25 cellular contexts compared by ENCODE assay signal in the genomic region with DNA sequence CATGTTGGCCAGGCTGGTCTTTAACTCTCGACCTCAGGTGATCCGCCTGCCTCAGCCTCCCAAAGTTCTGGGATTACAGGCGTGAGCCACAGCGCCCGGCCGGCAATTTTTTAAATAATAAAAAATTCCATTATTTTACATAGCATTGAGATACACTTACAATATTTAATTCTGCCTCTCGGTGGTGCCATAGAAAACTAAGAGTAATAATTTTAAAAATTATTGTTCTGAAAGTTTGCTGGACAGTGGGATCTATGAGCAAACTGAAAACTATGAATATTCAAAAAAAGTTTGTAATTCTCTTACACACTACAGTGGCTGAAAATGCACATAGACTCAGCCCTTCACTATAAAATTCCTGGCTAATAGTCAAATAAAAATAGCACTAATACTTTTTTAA. TPM values are rescaled to one million over a fixed set of nuclear protein-coding genes. Genes with fewer than 3 reads are reported as not detected.
DNase-seq lines count a peak whose midpoint lies in the region; ATAC-seq and TF ChIP-seq lines count a peak whose summit lies in the region.
"Had no signal": no experiment of that assay in that cellular context is flagged by ENCODE, and none has a peak within 500 bp of the region (broad histone marks: within the 10 kb centered on the region; RNA-seq: fewer than 3 reads in every experiment).

No MANE protein-coding gene starts in this region.

- no peaks in the 10 kb centered on the region for H3K4me1 Mint-ChIP-seq in Calu3 (ENCODE audit: low read depth, unreplicated experiment)

- no peak overlapping the region for H3K4me3 Mint-ChIP-seq in Calu3 (ENCODE audit: low read depth, unreplicated experiment)
- H3K4me3 Mint-ChIP-seq: activated CD4-positive, alpha-beta T cell treated with anti-CD3 and anti-CD28 coated beads, Interleukin-2, amount 10 ng/mL, durations not matched to agents 7 days and 5 days; effector memory CD8-positive, alpha-beta T cell; stimulated activated naive CD8-positive, alpha-beta T cell treated with anti-CD3 and anti-CD28 coated beads, Interleukin-15, Interleukin-2, amounts not matched to agents 100 ng/mL and 50 ng/mL, for 24 hours had no signal

- no peak overlapping the region for H3K27ac ChIP-seq in parathyroid adenoma

- H3K27me3 ChIP-seq in Loucy (ENCODE audit: insufficient read depth, low read length, poor library complexity, severe bottlenecking) (no peaks in the 10 kb centered on the region), parathyroid adenoma (ENCODE audit: control insufficient read depth, insufficient read depth, low read length) (no peaks in the 10 kb centered on the region)
- H3K27me3 ChIP-seq: vagina had no signal

- peaks cover 26% of the 10 kb centered on the region for H3K79me2 ChIP-seq in Loucy (ENCODE audit: insufficient read depth, low read length)
- peaks cover 21% of the 10 kb centered on the region for H3K79me2 ChIP-seq in parathyroid adenoma

- H3F3A ChIP-seq in Loucy (ENCODE audit: low read depth): peaks cover 5% of the 10 kb centered on the region; the same call in 1 of the 2 replicates

- intact Hi-C loops in Calu3 (cut with micrococcal nuclease; ENCODE audit: unreplicated experiment): no loop called here

- no peaks in the 10 kb centered on the region for H3K36me3 Mint-ChIP-seq in Calu3 (ENCODE audit: insufficient read depth, unreplicated experiment)
- H3K36me3 Mint-ChIP-seq: CD4-positive, CD25-positive, alpha-beta regulatory T cell had no signal

- H3K4me1 ChIP-seq in Loucy (ENCODE audit: insufficient read depth, low read length, poor library complexity, severe bottlenecking): peaks cover 29% of the 10 kb centered on the region
- peaks cover 16% of the 10 kb centered on the region for H3K4me1 ChIP-seq in parathyroid adenoma

- H3K36me3 ChIP-seq in Loucy (ENCODE audit: insufficient read depth, low read length) (no peaks in the 10 kb centered on the region), parathyroid adenoma (ENCODE audit: control insufficient read depth, insufficient read depth, low read length) (no peaks in the 10 kb centered on the region)
- H3K36me3 ChIP-seq: vagina, WERI-Rb-1 had no signal

- no peaks in the 10 kb centered on the region for H3K9me3 Mint-ChIP-seq in Calu3 (ENCODE audit: low read depth, unreplicated experiment)
- H3K9me3 Mint-ChIP-seq: activated CD4-positive, alpha-beta T cell treated with anti-CD3 and anti-CD28 coated beads, Interleukin-2, amount 10 ng/mL, durations not matched to agents 7 days and 5 days; CD4-positive, CD25-positive, alpha-beta regulatory T cell; effector memory CD8-positive, alpha-beta T cell; stimulated activated naive CD8-positive, alpha-beta T cell treated with anti-CD3 and anti-CD28 coated beads, Interleukin-15, Interleukin-2, amounts not matched to agents 100 ng/mL and 50 ng/mL, for 24 hours had no signal

- H3K4me2 ChIP-seq in Loucy (ENCODE audit: low read depth, low read length, poor library complexity, severe bottlenecking) (peak overlapping the region; percentile 95), parathyroid adenoma (ENCODE audit: low read length) (no peak overlapping the region)

- no peak overlapping the region for H3K27ac Mint-ChIP-seq in Calu3 (ENCODE audit: unreplicated experiment)
- H3K27ac Mint-ChIP-seq: activated CD4-positive, alpha-beta T cell treated with anti-CD3 and anti-CD28 coated beads, Interleukin-2, amount 10 ng/mL, durations not matched to agents 7 days and 5 days; CD4-positive, CD25-positive, alpha-beta regulatory T cell; effector memory CD8-positive, alpha-beta T cell; stimulated activated naive CD8-positive, alpha-beta T cell treated with anti-CD3 and anti-CD28 coated beads, Interleukin-15, Interleukin-2, amounts not matched to agents 100 ng/mL and 50 ng/mL, for 24 hours had no signal

- H3K9me2 ChIP-seq in Loucy (replicated peaks; ENCODE audit: low read depth, low read length): no peaks in the 10 kb centered on the region

- CTCF ChIA-PET in Calu3 (lab: Charles Lee): no interaction called here

- no TSS peak for BruUV-seq in Calu3 (replicated peaks; lab: Mats Ljungman, UMichigan)

- H4K20me1 ChIP-seq in Loucy (ENCODE audit: insufficient read depth, low read length, poor library complexity, severe bottlenecking): no peaks in the 10 kb centered on the region

- TF ChIP-seq CTCF in Loucy (conservative IDR thresholded peaks at IDR 0.05; ENCODE audit: low read length) (peak; percentile 9; the same call in 1 of the 2 replicates), choroid plexus epithelial cell (conservative IDR thresholded peaks at IDR 0.05; ENCODE audit: low read depth, low read length) (no peak), parathyroid adenoma (IDR thresholded peaks at IDR 0.05) (no peak), Calu3 (IDR thresholded peaks at IDR 0.05; ENCODE audit: unreplicated experiment) (no peak)

- H3K9ac ChIP-seq in Loucy (ENCODE audit: low read depth, low read length, poor library complexity, severe bottlenecking) (no peak overlapping the region), parathyroid adenoma (no peak overlapping the region)

- no peaks in the 10 kb centered on the region for H3K9me3 ChIP-seq in Loucy (ENCODE audit: insufficient read depth, low read depth, low read length)
- no peaks in the 10 kb centered on the region for H3K9me3 ChIP-seq in parathyroid adenoma (ENCODE audit: control insufficient read depth, low read length)
- H3K9me3 ChIP-seq: vagina had no signal

- no peak for ATAC-seq in HG03095 (IDR thresholded peaks at IDR 0.05; ENCODE audit: unreplicated experiment)
- ATAC-seq: effector memory CD8-positive, alpha-beta T cell; left cardiac atrium had no signal

- H3K4me3 ChIP-seq in Loucy (ENCODE audit: low read length, poor library complexity, severe bottlenecking) (no peak overlapping the region), choroid plexus epithelial cell (ENCODE audit: low read depth, low read length) (no peak overlapping the region), parathyroid adenoma (ENCODE audit: low read depth, low read length) (no peak overlapping the region)

- no peak overlapping the region for H2AFZ ChIP-seq in Loucy (ENCODE audit: low read length)
- peak overlapping the region; percentile 91 for H2AFZ ChIP-seq in parathyroid adenoma

- peak; percentile 7 for DNase-seq in GM03348 (ENCODE audit: low spot score)
- peak; percentile 35 for DNase-seq in choroid plexus epithelial cell (ENCODE audit: low read depth)
- no peak for DNase-seq in activated naive CD4-positive, alpha-beta T cell (lab: John Stamatoyannopoulos, UW)
- no peak for DNase-seq in Calu3
- DNase-seq in RPMI8226: no peak
- DNase-seq: activated CD4-positive, alpha-beta T cell treated with anti-CD3 and anti-CD28 coated beads, Interleukin-2, amount 10 ng/mL, durations not matched to agents 7 days and 5 days; activated naive CD4-positive, alpha-beta T cell treated with Interleukin-2 at 50 U/mL for 16 hours; activated T-cell treated with anti-CD3 and anti-CD28 coated beads, Interleukin-2, amount 50 U/mL, for 48 hours; amygdala; CD4-positive, CD25-positive, alpha-beta regulatory T cell; cortex of kidney; effector memory CD8-positive, alpha-beta T cell; erythroblast; foreskin melanocyte; left cardiac atrium; NCI-H2029 treated with DMSO at 0.1 percent for 48 hours; NCI-H69; occipital lobe; T-helper 9 cell; WERI-Rb-1 had no signal

- no peaks in the 10 kb centered on the region for H3K27me3 Mint-ChIP-seq in Calu3 (ENCODE audit: unreplicated experiment)
- H3K27me3 Mint-ChIP-seq: stimulated activated naive CD8-positive, alpha-beta T cell treated with anti-CD3 and anti-CD28 coated beads, Interleukin-15, Interleukin-2, amounts not matched to agents 100 ng/mL and 50 ng/mL, for 24 hours had no signal

RNA-seq across cellular contexts. Expression of a gene that starts 1.5 kb away (rescaled TPM):
- total RNA-seq in Calu3 (2022): 24.7 and 26.4 TPM in 2 replicates

Comparison
In these comparisons a context has a peak if more than half of its experiments do, and no peak if none do; other contexts are left out.
1. DNase-seq: peak in GM03348 (single experiment) and choroid plexus epithelial cell (single experiment); none in activated naive CD4-positive, alpha-beta T cell (0 of 4), Calu3 (single experiment) and RPMI8226 (single experiment).